Comparison of ENCODE assay signal across 8 cellular contexts in the genomic region with DNA sequence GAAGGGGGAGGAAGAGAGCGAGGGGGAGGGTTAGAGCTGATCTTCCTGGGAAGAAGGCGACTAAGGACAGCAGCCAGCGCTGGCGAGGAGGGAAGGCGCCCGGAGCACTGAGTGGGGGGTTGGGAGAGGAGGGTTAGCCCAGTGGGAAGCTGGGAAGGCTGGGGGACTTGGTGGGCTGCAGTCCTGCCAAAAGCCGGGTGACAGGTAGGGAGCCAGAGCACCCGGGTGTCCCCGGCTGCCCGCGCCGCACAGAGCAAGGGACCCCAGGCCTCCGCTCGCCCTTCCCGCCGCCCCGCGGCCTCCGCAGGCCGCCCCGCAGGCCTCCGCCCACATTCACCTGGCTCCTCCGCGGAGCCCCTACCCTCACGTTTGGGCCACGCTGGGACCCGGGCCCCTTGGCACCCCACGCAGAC. TPM values are rescaled to one million over a fixed set of nuclear protein-coding genes. Genes with fewer than 3 reads are reported as not detected.
DNase-seq lines count a peak whose midpoint lies in the region; ATAC-seq and TF ChIP-seq lines count a peak whose summit lies in the region.

No MANE protein-coding gene starts in this region.

- H3K79me2 ChIP-seq in PC-3 (ENCODE audit: low read length) = peaks cover 9% of the 10 kb centered on the region; the same call in 1 of the 2 replicates

- H3K4me3 Mint-ChIP-seq in CD8-positive, alpha-beta memory T cell = peak overlapping the region in 4 of 7 donors; percentile 34 to 59 (median 54)

- no peaks in the 10 kb centered on the region for H3F3A ChIP-seq in PC-3 (ENCODE audit: low read length, unreplicated experiment)

- peak overlapping the region; percentile 91 for H3K9ac ChIP-seq in PC-3 (ENCODE audit: low read length)
- peak overlapping the region; percentile 78 for H3K9ac ChIP-seq in neuronal stem cell (ENCODE audit: low read depth, low read length, poor library complexity)

- H3K9me2 ChIP-seq in PC-3 (replicated peaks; ENCODE audit: low read length) = no peaks in the 10 kb centered on the region

- ATAC-seq in PC-3 (peak; percentile 58), GM19351 (IDR thresholded peaks at IDR 0.05; ENCODE audit: unreplicated experiment) (no peak)

- H3K4ac ChIP-seq in neuronal stem cell (ENCODE audit: low read length) = peak overlapping the region; percentile 79

- no peaks in the 10 kb centered on the region for H3K9me3 ChIP-seq in CD8-positive, alpha-beta memory T cell (ENCODE audit: low read length)
- H3K9me3 ChIP-seq in PC-3 (ENCODE audit: low read length) = no peaks in the 10 kb centered on the region
- H3K9me3 ChIP-seq in neuronal stem cell (replicated peaks in 1 of 2; ENCODE audit: control insufficient read depth in 2 of 2, insufficient read depth in 1 of 2, low read depth in 1 of 2, low read length in 2 of 2) = no peaks in the 10 kb centered on the region

- peak overlapping the region; percentile 9 for H3K14ac ChIP-seq in neuronal stem cell (ENCODE audit: low read length)

- H4K8ac ChIP-seq in neuronal stem cell (ENCODE audit: low read depth, low read length) = no peak overlapping the region

- CTCF ChIA-PET in CD8-positive, alpha-beta memory T cell (lab: Charles Lee) = no interaction called here
- CTCF ChIA-PET in PC-3 (lab: Charles Lee) = no interaction called here

- BruUV-seq in PC-3 (replicated peaks; lab: Mats Ljungman, UMichigan) = no TSS peak

- peak overlapping the region; percentile 60 for H2BK12ac ChIP-seq in neuronal stem cell (ENCODE audit: low read length)

- peaks cover 2% of the 10 kb centered on the region for H3K79me1 ChIP-seq in neuronal stem cell (ENCODE audit: low read depth, low read length)

- peak overlapping the region; percentile 87 for H3K23ac ChIP-seq in neuronal stem cell (ENCODE audit: low read depth, low read length, poor library complexity)

- intact Hi-C loops in PC-3 (cut with micrococcal nuclease) = no loop called here

- no peak overlapping the region for H3K27ac ChIP-seq in CD8-positive, alpha-beta memory T cell (ENCODE audit: low read depth, low read length)
- H3K27ac ChIP-seq in PC-3 (ENCODE audit: low read length) = no peak overlapping the region
- no peak overlapping the region for H3K27ac ChIP-seq in neuronal stem cell (replicated peaks; ENCODE audit: low read length)

- H3K4me2 ChIP-seq in PC-3 (ENCODE audit: low read length) (peak overlapping the region; percentile 92), neuronal stem cell (ENCODE audit: insufficient read depth, low read length, poor library complexity, severe bottlenecking) (peak overlapping the region; percentile 100)

- H3K27me3 ChIP-seq in CD8-positive, alpha-beta memory T cell (ENCODE audit: insufficient read depth, low read length, poor library complexity, severe bottlenecking) = peaks cover 27% of the 10 kb centered on the region
- H3K27me3 ChIP-seq in PC-3 (ENCODE audit: low read length) (no peaks in the 10 kb centered on the region), neuronal stem cell (ENCODE audit: control insufficient read depth in 3 of 3, insufficient read depth in 3 of 3, low read depth in 1 of 3, low read length in 3 of 3) (peaks cover 0 to 61% (median 4%) of the 10 kb centered on the region in 3 experiments)

- H2BK15ac ChIP-seq in neuronal stem cell (ENCODE audit: low read length) = peak overlapping the region; percentile 96

- no peaks in the 10 kb centered on the region for H3K9me3 Mint-ChIP-seq in CD8-positive, alpha-beta memory T cell

- TF ChIP-seq CTCF in PC-3 (conservative IDR thresholded peaks at IDR 0.05; ENCODE audit: low read depth, low read length) (no peak), fibroblast of the aortic adventitia (IDR thresholded peaks at IDR 0.05; ENCODE audit: insufficient read depth, low read length) (no peak)

- POLR2A ChIA-PET in CD8-positive, alpha-beta memory T cell (lab: Charles Lee) = no interaction called here
- POLR2A ChIA-PET in PC-3 (lab: Charles Lee; ENCODE audit: unreplicated experiment) = interaction anchor here (0.6 kb wide), 1 partner anchor 143 kb away, joined by 8 read pairs; no protein-coding TSS in a partner anchor

- no peak overlapping the region for H3K27ac Mint-ChIP-seq in CD8-positive, alpha-beta memory T cell

- H3K18ac ChIP-seq in neuronal stem cell (ENCODE audit: low read length) = peak overlapping the region; percentile 96

- DNase-seq in CD8-positive, alpha-beta memory T cell = no peak
- peak; percentile 20 for DNase-seq in PC-3
- DNase-seq in fibroblast of the aortic adventitia (ENCODE audit: low read depth) = no peak
- peak; percentile 27 for DNase-seq in neuronal stem cell (ENCODE audit: low spot score)
- DNase-seq in NCI-H2029 (lab: John Stamatoyannopoulos, UW) = no peak
- no peak for DNase-seq in NCI-H2029 treated with DMSO at 0.1 percent for 48 hours (lab: John Stamatoyannopoulos, UW)
- no peak for DNase-seq in T1000 (lab: John Stamatoyannopoulos, UW)

- peaks cover 7% of the 10 kb centered on the region for H3K4me1 ChIP-seq in CD8-positive, alpha-beta memory T cell (ENCODE audit: insufficient read depth, low read length)
- H3K4me1 ChIP-seq in PC-3 (ENCODE audit: insufficient read depth, low read length) (peaks cover 32% of the 10 kb centered on the region), neuronal stem cell (ENCODE audit: control insufficient read depth in 2 of 2, insufficient read depth in 1 of 2, low read depth in 1 of 2, low read length in 2 of 2) (peaks cover 5 to 15% of the 10 kb centered on the region in 2 donors)

- no CpG with 5 or more reads among the region's 28 CpGs for WGBS in neuronal stem cell (ENCODE audit: extremely low coverage in 2 of 2, insufficient read length in 2 of 2, insufficient replicate concordance in 1 of 2), 2 donors

- H2BK5ac ChIP-seq in neuronal stem cell (ENCODE audit: low read length) = peak overlapping the region; percentile 92

- no peaks in the 10 kb centered on the region for H3K36me3 ChIP-seq in CD8-positive, alpha-beta memory T cell (ENCODE audit: insufficient read depth, low read length)
- H3K36me3 ChIP-seq in PC-3 (ENCODE audit: low read depth, low read length) (no peaks in the 10 kb centered on the region; the same call in 1 of the 2 replicates), neuronal stem cell (replicated peaks in 1 of 2; ENCODE audit: control insufficient read depth in 2 of 2, insufficient read depth in 2 of 2, low read length in 2 of 2) (no peaks in the 10 kb centered on the region)

- peak overlapping the region; percentile 82 for H2AK5ac ChIP-seq in neuronal stem cell (ENCODE audit: low read depth, low read length)

- H2AFZ ChIP-seq in PC-3 (ENCODE audit: low read length) (peak overlapping the region; percentile 98), neuronal stem cell (ENCODE audit: low read length) (peak overlapping the region; percentile 95)

- H3K4me1 Mint-ChIP-seq in CD8-positive, alpha-beta memory T cell = peaks cover 11 to 29% (median 19%) of the 10 kb centered on the region in 3 donors

- H3K36me3 Mint-ChIP-seq in CD8-positive, alpha-beta memory T cell = peaks cover 0 to 1% (median 0%) of the 10 kb centered on the region in 3 donors

- peak overlapping the region; percentile 60 for H4K91ac ChIP-seq in neuronal stem cell (ENCODE audit: low read depth, low read length, poor library complexity)

- H3K27me3 Mint-ChIP-seq in CD8-positive, alpha-beta memory T cell = peaks cover 45 to 61% of the 10 kb centered on the region in 2 donors

- H4K20me1 ChIP-seq in PC-3 (ENCODE audit: low read length) = no peaks in the 10 kb centered on the region

- H2BK120ac ChIP-seq in neuronal stem cell (ENCODE audit: low read depth, low read length) = no peak overlapping the region

- no peak overlapping the region for H3K4me3 ChIP-seq in CD8-positive, alpha-beta memory T cell (ENCODE audit: low read length)
- H3K4me3 ChIP-seq in PC-3 (ENCODE audit: low read length) = peak overlapping the region; percentile 79
- peak overlapping the region; percentile 48 for H3K4me3 ChIP-seq in fibroblast of the aortic adventitia (ENCODE audit: low read depth, low read length)
- peak overlapping the region; percentile 41 to 85 for H3K4me3 ChIP-seq in neuronal stem cell (ENCODE audit: low read length in 2 of 2)

RNA-seq across cellular contexts. Expression of gene SLC12A8, which starts 0.4 kb away (rescaled TPM):
- 1 to 10 TPM in 1 of 2 experiments, under 1 TPM in 1; 0.91 to 1.0 TPM for total RNA-seq in CD8-positive, alpha-beta memory T cell
- not detected for polyA plus RNA-seq in CD8-positive, alpha-beta memory T cell
- total RNA-seq in PC-3 (2014; rRNA removed) = 11.0 and 11.7 TPM in 2 replicates
- total RNA-seq in fibroblast of the aortic adventitia (ENCODE audit: low replicate concordance) = 13.4 and 15.5 TPM in 2 replicates
- polyA plus RNA-seq in neuronal stem cell (2013, experiment 1 of 2) = 1.8 TPM
- 1.9 TPM for polyA plus RNA-seq in neuronal stem cell (2013, experiment 2 of 2)

Comparison
In these comparisons a context has a peak if more than half of its experiments do, and no peak if none do; other contexts are left out.
1. DNase-seq: peak in PC-3 (single experiment) and neuronal stem cell (single experiment); none in CD8-positive, alpha-beta memory T cell (0 of 5), fibroblast of the aortic adventitia (single experiment), NCI-H2029 (single experiment), NCI-H2029 treated with DMSO at 0.1 percent for 48 hours (single experiment) and T1000 (single experiment).